In the genomic region with DNA sequence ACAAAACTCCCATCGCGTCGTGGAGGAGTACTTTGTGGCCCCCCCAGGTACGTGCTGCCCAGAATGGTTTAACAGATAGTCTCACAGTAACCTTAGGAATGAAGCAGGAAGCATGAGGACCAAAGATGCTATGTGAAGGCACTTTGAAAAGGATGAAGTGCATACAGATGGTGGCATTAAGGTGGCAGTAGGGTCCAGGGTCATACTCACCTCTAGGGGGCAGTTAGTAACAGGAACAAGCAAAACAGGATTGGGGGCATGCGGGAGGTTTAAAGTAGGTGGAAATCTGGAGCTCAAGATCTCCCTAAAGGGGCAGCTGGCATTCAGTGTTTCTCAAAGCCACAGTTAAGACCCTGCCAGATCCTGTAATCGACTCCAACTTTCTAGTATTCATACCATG, we compare ENCODE assay signal across 12 cellular contexts. TPM values are rescaled to one million over a fixed set of nuclear protein-coding genes. Genes with fewer than 3 reads are reported as not detected.
DNase-seq lines count a peak whose midpoint lies in the region; ATAC-seq and TF ChIP-seq lines count a peak whose summit lies in the region.
"Had no signal": no experiment of that assay in that cellular context is flagged by ENCODE, and none has a peak within 500 bp of the region (broad histone marks: within the 10 kb centered on the region; RNA-seq: fewer than 3 reads in every experiment).

No MANE protein-coding gene starts in this region.

- H3K27me3 Mint-ChIP-seq in nephron progenitor cell (ENCODE audit: low read depth, poor library complexity), result no peaks in the 10 kb centered on the region

- TF ChIP-seq POLR2A in body of pancreas (IDR thresholded peaks at IDR 0.05), result no peak

- TF ChIP-seq CTCF in body of pancreas (IDR thresholded peaks at IDR 0.05) (peak in 4 of 7 experiments; percentile 13 to 29 (median 20)), nephron progenitor cell (IDR thresholded peaks at IDR 0.05) (no peak)

- DNase-seq in DMS53 (lab: John Stamatoyannopoulos, UW) (peak; percentile 54), DMS53 treated with DMSO at 0.1 percent for 48 hours (lab: John Stamatoyannopoulos, UW; ENCODE audit: unreplicated experiment) (no peak), body of pancreas (no peak), nephron progenitor cell (no peak), CD1c-positive myeloid dendritic cell (ENCODE audit: extremely low spot score) (no peak), NCI-H2171 treated with DMSO at 0.1 percent for 48 hours (lab: John Stamatoyannopoulos, UW) (no peak)
- peak; percentile 40 for DNase-seq in Jurkat, Clone E6-1 (ENCODE audit: low read depth, low spot score)
- DNase-seq: activated CD4-positive, CD25-positive, alpha-beta regulatory T cell; NCI-H226; stimulated activated CD4-positive, alpha-beta T cell treated with anti-CD3 and anti-CD28 coated beads, Interleukin-15, amount 100 ng/mL, for 24 hours had no signal

- ATAC-seq in body of pancreas (no peak), GM21723 (IDR thresholded peaks at IDR 0.05; ENCODE audit: unreplicated experiment) (no peak)

- H3K27me3 ChIP-seq in body of pancreas, result no peaks in the 10 kb centered on the region
- H3K27me3 ChIP-seq: tibial nerve had no signal

- H3K36me3 Mint-ChIP-seq in nephron progenitor cell (ENCODE audit: low read depth), result peaks cover 59% of the 10 kb centered on the region

- H3K27ac ChIP-seq in body of pancreas, result no peak overlapping the region
- H3K27ac ChIP-seq: tibial nerve had no signal

- peaks cover 12 to 18% of the 10 kb centered on the region in 2 donors for H3K36me3 ChIP-seq in body of pancreas (replicated peaks in 1 of 2; ENCODE audit: insufficient read depth in 1 of 2, low read depth in 2 of 2)

- no peaks in the 10 kb centered on the region for H3K9me3 ChIP-seq in body of pancreas
- H3K9me3 ChIP-seq: tibial nerve had no signal

- peak overlapping the region; percentile 66 for H3K27ac Mint-ChIP-seq in nephron progenitor cell

- peaks cover 48% of the 10 kb centered on the region for H3K4me1 ChIP-seq in body of pancreas
- H3K4me1 ChIP-seq: tibial nerve had no signal

- no peaks in the 10 kb centered on the region for H3K4me1 Mint-ChIP-seq in nephron progenitor cell

- WGBS in body of pancreas, 2 donors, result 36 to 56% methylated on average over 6 of the region's 6 CpGs

- H3K4me3 ChIP-seq in Jurkat, Clone E6-1 (ENCODE audit: low read length), result no peak overlapping the region
- H3K4me3 ChIP-seq in body of pancreas, result no peak overlapping the region
- H3K4me3 ChIP-seq: tibial nerve had no signal

- H3K4me3 Mint-ChIP-seq in nephron progenitor cell, result no peak overlapping the region

- intact Hi-C loops in body of pancreas (cut with DNase I), result no loop called here

- no peaks in the 10 kb centered on the region for H3K9me3 Mint-ChIP-seq in nephron progenitor cell

RNA-seq across cellular contexts. Expression of a gene that starts 10.9 kb away (rescaled TPM):
- 30.8 TPM for polyA plus RNA-seq in Jurkat, Clone E6-1 (2012; ENCODE audit: insufficient read depth, insufficient read length)
- total RNA-seq in body of pancreas, result 10 to 100 TPM; 16.9 to 24.1 TPM

RNA-seq across cellular contexts. Expression of a gene that starts 10.9 kb away (rescaled TPM):
- polyA plus RNA-seq in Jurkat, Clone E6-1 (2012; ENCODE audit: insufficient read depth, insufficient read length), result 61.3 TPM
- total RNA-seq in body of pancreas, result 10 to 100 TPM in 1 of 2 donors, 1 to 10 TPM in 1; 2.3 to 11.2 TPM

RNA-seq across cellular contexts. Expression of a gene that starts 12.4 kb away (rescaled TPM):
- polyA plus RNA-seq in Jurkat, Clone E6-1 (2012; ENCODE audit: insufficient read depth, insufficient read length), result 333 TPM
- total RNA-seq in body of pancreas, result 10 to 100 TPM; 86.0 to 93.9 TPM

RNA-seq across cellular contexts. Expression of a gene that starts 19.2 kb away (rescaled TPM):
- polyA plus RNA-seq in Jurkat, Clone E6-1 (2012; ENCODE audit: insufficient read depth, insufficient read length), result 778 TPM
- total RNA-seq in body of pancreas, result 100 to 1,000 TPM; 183 to 359 TPM

RNA-seq across cellular contexts. Expression of a gene that starts 38.8 kb away (rescaled TPM):
- polyA plus RNA-seq in Jurkat, Clone E6-1 (2012; ENCODE audit: insufficient read depth, insufficient read length), result 565 TPM
- total RNA-seq in body of pancreas, result 100 to 1,000 TPM in 1 of 2 donors, 10 to 100 TPM in 1; 48.5 to 143 TPM

Comparison
In these comparisons a context has a peak if more than half of its experiments do, and no peak if none do; other contexts are left out.
1. DNase-seq: peak in DMS53 (single experiment) and Jurkat, Clone E6-1 (single experiment); none in DMS53 treated with DMSO at 0.1 percent for 48 hours (single experiment), body of pancreas (0 of 4), nephron progenitor cell (single experiment), CD1c-positive myeloid dendritic cell (single experiment) and NCI-H2171 treated with DMSO at 0.1 percent for 48 hours (single experiment).